Comparison of ENCODE assay signal across 24 cellular contexts in genomic region chr9:36759976-36760375, GRCh38.
"Had no signal": no experiment of that assay in that cellular context is flagged by ENCODE, and none has a peak within 500 bp of the region (broad histone marks: within the 10 kb centered on the region; RNA-seq: fewer than 3 reads in every experiment).

No MANE protein-coding gene starts in this region.

- H3K9me3 Mint-ChIP-seq: stimulated activated effector memory CD8-positive, alpha-beta T cell treated with anti-CD3 and anti-CD28 coated beads, Interleukin-12 subunit alpha, Interleukin-12 subunit beta, amount 100 ng/mL, for 72 hours; stimulated activated memory B cell treated with anti-CD40 and anti-IgM and Interleukin-4, amounts not matched to agents 10 μg/mL and 1 μg/mL and 100 μg/mL, for 72 hours; stimulated activated naive B cell treated with anti-CD40 and anti-IgM and Interleukin-4, amounts not matched to agents 10 μg/mL and 1 μg/mL and 100 μg/mL, for 72 hours; stimulated activated naive CD8-positive, alpha-beta T cell treated with anti-CD3 and anti-CD28 coated beads, Interleukin-15, amount 100 ng/mL, for 72 hours; stimulated activated naive CD8-positive, alpha-beta T cell treated with anti-CD3 and anti-CD28 coated beads, Interleukin-15, Interleukin-2, amounts not matched to agents 100 ng/mL and 50 ng/mL, for 24 hours; type B pancreatic cell had no signal

- ATAC-seq: stimulated activated effector memory CD8-positive, alpha-beta T cell treated with anti-CD3 and anti-CD28 coated beads, Interleukin-12 subunit alpha, Interleukin-12 subunit beta, amount 100 ng/mL, for 72 hours; stimulated activated memory B cell treated with anti-CD40 and anti-IgM and Interleukin-4, amounts not matched to agents 10 μg/mL and 1 μg/mL and 100 μg/mL, for 72 hours; stimulated activated naive B cell treated with anti-CD40 and anti-IgM and Interleukin-4, amounts not matched to agents 10 μg/mL and 1 μg/mL and 100 μg/mL, for 72 hours; stimulated activated naive CD8-positive, alpha-beta T cell treated with anti-CD3 and anti-CD28 coated beads, Interleukin-15, amount 100 ng/mL, for 72 hours; stimulated activated naive CD8-positive, alpha-beta T cell treated with anti-CD3 and anti-CD28 coated beads, Interleukin-15, Interleukin-2, amounts not matched to agents 100 U/mL and 50 U/mL, for 24 hours; upper lobe of right lung had no signal

- H3K4me1 Mint-ChIP-seq: stimulated activated effector memory CD8-positive, alpha-beta T cell treated with anti-CD3 and anti-CD28 coated beads, Interleukin-12 subunit alpha, Interleukin-12 subunit beta, amount 100 ng/mL, for 72 hours; stimulated activated memory B cell treated with anti-CD40 and anti-IgM and Interleukin-4, amounts not matched to agents 10 μg/mL and 1 μg/mL and 100 μg/mL, for 72 hours; stimulated activated naive B cell treated with anti-CD40 and anti-IgM and Interleukin-4, amounts not matched to agents 10 μg/mL and 1 μg/mL and 100 μg/mL, for 72 hours; stimulated activated naive CD8-positive, alpha-beta T cell treated with anti-CD3 and anti-CD28 coated beads, Interleukin-15, amount 100 ng/mL, for 72 hours had no signal

- H3K4me3 Mint-ChIP-seq: stimulated activated effector memory CD8-positive, alpha-beta T cell treated with anti-CD3 and anti-CD28 coated beads, Interleukin-12 subunit alpha, Interleukin-12 subunit beta, amount 100 ng/mL, for 72 hours; stimulated activated memory B cell treated with anti-CD40 and anti-IgM and Interleukin-4, amounts not matched to agents 10 μg/mL and 1 μg/mL and 100 μg/mL, for 72 hours; stimulated activated naive B cell treated with anti-CD40 and anti-IgM and Interleukin-4, amounts not matched to agents 10 μg/mL and 1 μg/mL and 100 μg/mL, for 72 hours; stimulated activated naive CD8-positive, alpha-beta T cell treated with anti-CD3 and anti-CD28 coated beads, Interleukin-15, amount 100 ng/mL, for 72 hours; stimulated activated naive CD8-positive, alpha-beta T cell treated with anti-CD3 and anti-CD28 coated beads, Interleukin-15, Interleukin-2, amounts not matched to agents 100 ng/mL and 50 ng/mL, for 24 hours; type B pancreatic cell had no signal

- H3K27ac Mint-ChIP-seq: stimulated activated effector memory CD8-positive, alpha-beta T cell treated with anti-CD3 and anti-CD28 coated beads, Interleukin-12 subunit alpha, Interleukin-12 subunit beta, amount 100 ng/mL, for 72 hours; stimulated activated memory B cell treated with anti-CD40 and anti-IgM and Interleukin-4, amounts not matched to agents 10 μg/mL and 1 μg/mL and 100 μg/mL, for 72 hours; stimulated activated naive B cell treated with anti-CD40 and anti-IgM and Interleukin-4, amounts not matched to agents 10 μg/mL and 1 μg/mL and 100 μg/mL, for 72 hours; stimulated activated naive CD8-positive, alpha-beta T cell treated with anti-CD3 and anti-CD28 coated beads, Interleukin-15, amount 100 ng/mL, for 72 hours; stimulated activated naive CD8-positive, alpha-beta T cell treated with anti-CD3 and anti-CD28 coated beads, Interleukin-15, Interleukin-2, amounts not matched to agents 100 ng/mL and 50 ng/mL, for 24 hours; type B pancreatic cell had no signal

- DNase-seq: stimulated activated CD4-positive, alpha-beta T cell treated with anti-CD3 and anti-CD28 coated beads, Interleukin-2, amount 100 ng/mL, for 48 hours; stimulated activated CD4-positive, alpha-beta T cell treated with anti-CD3 and anti-CD28 coated beads, Interleukin-4, amount 100 ng/mL, for 1 hour; stimulated activated CD4-positive, alpha-beta T cell treated with anti-CD3 and anti-CD28 coated beads, Interleukin-4, amount 100 ng/mL, for 24 hours; stimulated activated CD4-positive, alpha-beta T cell treated with anti-CD3 and anti-CD28 coated beads, Interleukin-4, amount 100 ng/mL, for 4 hours; stimulated activated CD8-positive, alpha-beta memory T cell treated with anti-CD3 and anti-CD28 coated beads, Interleukin-4, amount 100 ng/mL, for 48 hours; stimulated activated naive B cell treated with anti-CD40 and anti-IgM and Interleukin-4, amounts not matched to agents 10 μg/mL and 1 μg/mL and 100 μg/mL, for 72 hours; stimulated activated naive CD4-positive, alpha-beta T cell; stimulated activated naive CD4-positive, alpha-beta T cell treated with Interleukin-2 at 50 U/mL for 16 hours; stimulated activated naive CD8-positive, alpha-beta T cell treated with anti-CD3 and anti-CD28 coated beads, Interleukin-15, amount 100 ng/mL, for 72 hours; stimulated activated naive CD8-positive, alpha-beta T cell treated with anti-CD3 and anti-CD28 coated beads, Interleukin-15, Interleukin-2, amounts not matched to agents 100 U/mL and 50 U/mL, for 24 hours; stomach; substantia nigra; testis; thyroid gland; tibial artery; transverse colon; trophoblast cell; upper lobe of left lung; upper lobe of right lung; uterus had no signal

- H3K36me3 Mint-ChIP-seq: stimulated activated effector memory CD8-positive, alpha-beta T cell treated with anti-CD3 and anti-CD28 coated beads, Interleukin-12 subunit alpha, Interleukin-12 subunit beta, amount 100 ng/mL, for 72 hours; stimulated activated memory B cell treated with anti-CD40 and anti-IgM and Interleukin-4, amounts not matched to agents 10 μg/mL and 1 μg/mL and 100 μg/mL, for 72 hours; stimulated activated naive B cell treated with anti-CD40 and anti-IgM and Interleukin-4, amounts not matched to agents 10 μg/mL and 1 μg/mL and 100 μg/mL, for 72 hours; type B pancreatic cell had no signal
